In genomic region chrX:154016366-154017076, GRCh38 we compare ENCODE assay signal across 23 cellular contexts.
"Had no signal": no experiment of that assay in that cellular context is flagged by ENCODE, and none has a peak within 500 bp of the region (broad histone marks: within the 10 kb centered on the region; RNA-seq: fewer than 3 reads in every experiment).

No MANE protein-coding gene starts in this region.

- H3K4me3 ChIP-seq: dorsolateral prefrontal cortex, hepatocyte, lung, neural progenitor cell, prostate gland, uterus had no signal

- H3K27me3 ChIP-seq: hepatocyte, left lung, neural progenitor cell, uterus had no signal

- DNase-seq: activated CD4-positive, alpha-beta T cell treated with anti-CD3 and anti-CD28 coated beads, Interleukin-2, amount 50 U/mL, for 4 hours; activated CD8-positive, alpha-beta memory T cell treated with anti-CD3 and anti-CD28 coated beads, Interleukin-2, amount 50 U/mL, for 48 hours; activated effector memory CD4-positive, alpha-beta T cell treated with anti-CD3 and anti-CD28 coated beads, Interleukin-2, amount 50 U/mL, for 16 hours; activated naive CD4-positive, alpha-beta T cell treated with anti-CD3 and anti-CD28 coated beads, Interleukin-2, amount 50 U/mL, for 16 hours; activated T-cell treated with anti-CD3 and anti-CD28 coated beads, Interleukin-2, amount 50 U/mL, for 72 hours; dorsolateral prefrontal cortex; effector memory CD8-positive, alpha-beta T cell; glutamatergic neuron; immature natural killer cell; kidney glomerular epithelial cell; naive thymus-derived CD8-positive, alpha-beta T cell; stimulated activated CD4-positive, alpha-beta T cell treated with anti-CD3 and anti-CD28 coated beads, Interleukin-4, amount 100 ng/mL, for 24 hours; T-helper 9 cell; trophoblast cell; uterus had no signal

- H3K27ac ChIP-seq: dorsolateral prefrontal cortex, hepatocyte, left lung, neural progenitor cell, prostate gland, uterus had no signal

- H3K27me3 Mint-ChIP-seq: central memory CD8-positive, alpha-beta T cell; effector memory CD8-positive, alpha-beta T cell; naive thymus-derived CD8-positive, alpha-beta T cell had no signal

- H3K9me3 Mint-ChIP-seq: activated T-cell treated with anti-CD3 and anti-CD28 coated beads, Interleukin-2, amount 50 U/mL, for 72 hours; central memory CD8-positive, alpha-beta T cell; effector memory CD8-positive, alpha-beta T cell; immature natural killer cell; naive thymus-derived CD8-positive, alpha-beta T cell; WTC11 had no signal

- ATAC-seq: activated T-cell treated with anti-CD3 and anti-CD28 coated beads, Interleukin-2, amount 50 U/mL, for 72 hours; effector memory CD8-positive, alpha-beta T cell; esophagus mucosa; left lung; naive thymus-derived CD8-positive, alpha-beta T cell; WTC11 had no signal

- H3K4me3 Mint-ChIP-seq: central memory CD8-positive, alpha-beta T cell; neural progenitor cell; WTC11 had no signal

- H3K27ac Mint-ChIP-seq: activated T-cell treated with anti-CD3 and anti-CD28 coated beads, Interleukin-2, amount 50 U/mL, for 72 hours; neural progenitor cell had no signal
